36 cellular contexts compared by ENCODE assay signal in the genomic region with DNA sequence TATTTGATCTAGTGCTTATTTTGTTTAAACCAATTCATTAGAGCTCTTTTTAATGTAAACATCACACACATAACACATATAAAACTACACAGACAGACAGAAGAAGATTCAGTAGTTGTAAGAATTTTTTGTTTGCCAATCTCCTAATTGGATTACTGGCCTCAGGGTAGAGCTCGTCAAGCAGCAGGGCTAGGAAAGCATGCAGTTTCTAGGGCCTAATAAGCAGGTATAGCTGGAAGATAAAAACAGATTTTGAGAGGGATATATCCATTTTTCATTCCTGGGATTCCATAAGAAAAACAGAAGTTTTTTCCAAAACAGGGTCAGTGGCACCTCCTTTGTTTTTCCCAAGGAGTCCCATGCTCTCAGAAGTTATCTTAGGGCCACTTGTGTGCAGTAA.
"Had no signal": no experiment of that assay in that cellular context is flagged by ENCODE, and none has a peak within 500 bp of the region (broad histone marks: within the 10 kb centered on the region; RNA-seq: fewer than 3 reads in every experiment).

No MANE protein-coding gene starts in this region.

- H3K36me3 Mint-ChIP-seq: activated CD8-positive, alpha-beta memory T cell treated with anti-CD3 and anti-CD28 coated beads, Interleukin-2, amount 10 ng/mL, durations not matched to agents 7 days and 5 days; brain had no signal

- H3K4me1 ChIP-seq: adrenal gland, breast epithelium, colonic mucosa, esophagus muscularis mucosa, foreskin keratinocyte, gastrocnemius medialis, heart left ventricle had no signal

- H3K27me3 ChIP-seq: adrenal gland, breast epithelium, cardiac muscle cell, colonic mucosa, esophagus muscularis mucosa, foreskin keratinocyte, gastrocnemius medialis, heart left ventricle had no signal

- DNase-seq: activated CD4-positive, alpha-beta memory T cell treated with anti-CD3 and anti-CD28 coated beads for 36 hours; activated CD4-positive, alpha-beta T cell treated with anti-CD3 and anti-CD28 coated beads for 36 hours; activated CD4-positive, alpha-beta T cell treated with anti-CD3 and anti-CD28 coated beads, Interleukin-2, amount 10 ng/mL, durations not matched to agents 24 days and 14 days; activated CD4-positive, CD25-positive, alpha-beta regulatory T cell; activated CD4-positive, CD25-positive, alpha-beta regulatory T cell treated with anti-CD3 and anti-CD28 coated beads, Interleukin-2, amount 50 U/mL, for 72 hours; activated CD8-positive, alpha-beta memory T cell treated with anti-CD3 and anti-CD28 coated beads, Interleukin-2, amount 10 ng/mL, durations not matched to agents 7 days and 5 days; activated CD8-positive, alpha-beta memory T cell treated with anti-CD3 and anti-CD28 coated beads, Interleukin-2, amount 50 U/mL, for 4 hours; activated CD8-positive, alpha-beta T cell treated with anti-CD3 and anti-CD28 coated beads, Interleukin-2, amount 10 ng/mL, durations not matched to agents 7 days and 5 days; activated effector memory CD4-positive, alpha-beta T cell treated with anti-CD3 and anti-CD28 coated beads, Interleukin-2, amount 50 U/mL, for 16 hours; activated naive CD4-positive, alpha-beta T cell treated with anti-CD3 and anti-CD28 coated beads for 36 hours; activated naive CD8-positive, alpha-beta T cell treated with anti-CD3 and anti-CD28 coated beads for 36 hours; activated naive CD8-positive, alpha-beta T cell treated with anti-CD3 and anti-CD28 coated beads, Interleukin-2, amount 50 U/mL, for 24 hours; activated T-cell treated with anti-CD3 and anti-CD28 coated beads, Interleukin-2, amount 50 U/mL, for 1 hour; activated T-cell treated with anti-CD3 and anti-CD28 coated beads, Interleukin-2, amount 50 U/mL, for 48 hours; adrenal gland; amygdala; aorta; central memory CD4-positive, alpha-beta T cell; cerebellar nuclear complex; colonic mucosa; effector memory CD4-positive, alpha-beta T cell; erythroblast; foreskin keratinocyte; gastrocnemius medialis; glutamatergic neuron; heart left ventricle; T-helper 17 cell; T1000 had no signal

- H3K27ac ChIP-seq: adrenal gland, breast epithelium, cardiac muscle cell, colonic mucosa, esophagus muscularis mucosa, foreskin keratinocyte, gastrocnemius medialis, heart left ventricle had no signal

- H3K9me3 ChIP-seq: adrenal gland, colonic mucosa, esophagus muscularis mucosa had no signal

- H3K27ac Mint-ChIP-seq: activated CD4-positive, alpha-beta memory T cell treated with anti-CD3 and anti-CD28 coated beads for 36 hours; activated CD4-positive, alpha-beta T cell treated with anti-CD3 and anti-CD28 coated beads for 36 hours; activated CD4-positive, alpha-beta T cell treated with anti-CD3 and anti-CD28 coated beads, Interleukin-2, amount 10 ng/mL, durations not matched to agents 24 days and 14 days; activated CD8-positive, alpha-beta memory T cell treated with anti-CD3 and anti-CD28 coated beads, Interleukin-2, amount 10 ng/mL, durations not matched to agents 7 days and 5 days; activated CD8-positive, alpha-beta T cell treated with anti-CD3 and anti-CD28 coated beads, Interleukin-2, amount 10 ng/mL, durations not matched to agents 7 days and 5 days; activated naive CD4-positive, alpha-beta T cell treated with anti-CD3 and anti-CD28 coated beads for 36 hours; activated naive CD4-positive, alpha-beta T cell treated with anti-CD3 and anti-CD28 coated beads, Interleukin-2, amount 50 U/mL, for 24 hours; activated naive CD8-positive, alpha-beta T cell treated with anti-CD3 and anti-CD28 coated beads for 36 hours; activated naive CD8-positive, alpha-beta T cell treated with anti-CD3 and anti-CD28 coated beads, Interleukin-2, amount 50 U/mL, for 24 hours; activated T-helper 1 cell treated with anti-CD3 and anti-CD28 coated beads, Interleukin-12 subunit alpha, Interleukin-12 subunit beta, Interleukin-2, Interleukin-4 antibody, amounts not matched to agents 30 ng/mL and 10 ng/mL and 1 ng/mL, durations not matched to agents 14 hours and 24 hours and 36 hours; activated T-helper 2 cell treated with anti-CD3 and anti-CD28 coated beads, Interferon-gamma antibody, Interleukin-2, Interleukin-4, amounts not matched to agents 10 μg/mL and 5 μg/mL and 100 μg/mL, durations not matched to agents 14 hours and 24 hours and 36 hours; brain; T-helper 17 cell; T-helper 2 cell treated with Interferon-gamma antibody and Interleukin-4, amounts not matched to agents 5 μg/mL and 100 μg/mL, for 36 hours had no signal

- H3K9me3 Mint-ChIP-seq: activated CD4-positive, alpha-beta T cell treated with anti-CD3 and anti-CD28 coated beads, Interleukin-2, amount 10 ng/mL, durations not matched to agents 24 days and 14 days had no signal

- H3K4me3 ChIP-seq: adrenal gland, breast epithelium, cardiac muscle cell, colonic mucosa, esophagus muscularis mucosa, gastrocnemius medialis, heart left ventricle had no signal

- H3K4me3 Mint-ChIP-seq: activated CD4-positive, alpha-beta memory T cell treated with anti-CD3 and anti-CD28 coated beads for 36 hours; activated CD4-positive, alpha-beta T cell treated with anti-CD3 and anti-CD28 coated beads for 36 hours; activated CD4-positive, alpha-beta T cell treated with anti-CD3 and anti-CD28 coated beads, Interleukin-2, amount 10 ng/mL, durations not matched to agents 24 days and 14 days; activated CD8-positive, alpha-beta memory T cell treated with anti-CD3 and anti-CD28 coated beads, Interleukin-2, amount 10 ng/mL, durations not matched to agents 7 days and 5 days; activated CD8-positive, alpha-beta T cell treated with anti-CD3 and anti-CD28 coated beads, Interleukin-2, amount 10 ng/mL, durations not matched to agents 7 days and 5 days; activated naive CD4-positive, alpha-beta T cell treated with anti-CD3 and anti-CD28 coated beads for 36 hours; activated naive CD4-positive, alpha-beta T cell treated with anti-CD3 and anti-CD28 coated beads, Interleukin-2, amount 50 U/mL, for 24 hours; activated naive CD8-positive, alpha-beta T cell treated with anti-CD3 and anti-CD28 coated beads for 36 hours; activated naive CD8-positive, alpha-beta T cell treated with anti-CD3 and anti-CD28 coated beads, Interleukin-2, amount 50 U/mL, for 24 hours; activated T-helper 1 cell treated with anti-CD3 and anti-CD28 coated beads, Interleukin-12 subunit alpha, Interleukin-12 subunit beta, Interleukin-2, Interleukin-4 antibody, amounts not matched to agents 30 ng/mL and 10 ng/mL and 1 ng/mL, durations not matched to agents 14 hours and 24 hours and 36 hours; brain; T-helper 17 cell; T-helper 2 cell treated with Interferon-gamma antibody and Interleukin-4, amounts not matched to agents 5 μg/mL and 100 μg/mL, for 36 hours had no signal

- H3K36me3 ChIP-seq: adrenal gland, breast epithelium, cardiac muscle cell, colonic mucosa, esophagus muscularis mucosa, gastrocnemius medialis, heart left ventricle had no signal

- H3K4me1 Mint-ChIP-seq: activated CD4-positive, alpha-beta T cell treated with anti-CD3 and anti-CD28 coated beads for 36 hours; activated CD4-positive, alpha-beta T cell treated with anti-CD3 and anti-CD28 coated beads, Interleukin-2, amount 10 ng/mL, durations not matched to agents 24 days and 14 days; activated CD8-positive, alpha-beta memory T cell treated with anti-CD3 and anti-CD28 coated beads, Interleukin-2, amount 10 ng/mL, durations not matched to agents 7 days and 5 days; activated naive CD4-positive, alpha-beta T cell treated with anti-CD3 and anti-CD28 coated beads, Interleukin-2, amount 50 U/mL, for 24 hours; activated naive CD8-positive, alpha-beta T cell treated with anti-CD3 and anti-CD28 coated beads for 36 hours; activated naive CD8-positive, alpha-beta T cell treated with anti-CD3 and anti-CD28 coated beads, Interleukin-2, amount 50 U/mL, for 24 hours; brain; T-helper 17 cell had no signal

- ATAC-seq: activated CD4-positive, alpha-beta T cell treated with anti-CD3 and anti-CD28 coated beads for 36 hours; activated CD8-positive, alpha-beta memory T cell treated with anti-CD3 and anti-CD28 coated beads, Interleukin-2, amount 10 ng/mL, durations not matched to agents 7 days and 5 days; activated CD8-positive, alpha-beta T cell treated with anti-CD3 and anti-CD28 coated beads, Interleukin-2, amount 10 ng/mL, durations not matched to agents 7 days and 5 days; activated naive CD8-positive, alpha-beta T cell treated with anti-CD3 and anti-CD28 coated beads, Interleukin-2, amount 50 U/mL, for 24 hours; foreskin keratinocyte; gastrocnemius medialis; heart left ventricle; T-helper 17 cell had no signal

- H3K27me3 Mint-ChIP-seq: activated CD4-positive, alpha-beta memory T cell treated with anti-CD3 and anti-CD28 coated beads for 36 hours; activated CD4-positive, alpha-beta T cell treated with anti-CD3 and anti-CD28 coated beads for 36 hours; activated CD4-positive, alpha-beta T cell treated with anti-CD3 and anti-CD28 coated beads, Interleukin-2, amount 10 ng/mL, durations not matched to agents 24 days and 14 days; activated CD8-positive, alpha-beta memory T cell treated with anti-CD3 and anti-CD28 coated beads, Interleukin-2, amount 10 ng/mL, durations not matched to agents 7 days and 5 days; activated naive CD4-positive, alpha-beta T cell treated with anti-CD3 and anti-CD28 coated beads, Interleukin-2, amount 50 U/mL, for 24 hours; activated naive CD8-positive, alpha-beta T cell treated with anti-CD3 and anti-CD28 coated beads for 36 hours; activated naive CD8-positive, alpha-beta T cell treated with anti-CD3 and anti-CD28 coated beads, Interleukin-2, amount 50 U/mL, for 24 hours; brain; T-helper 17 cell had no signal
